ENCODE assay signal across 2 cellular contexts in the genomic region with DNA sequence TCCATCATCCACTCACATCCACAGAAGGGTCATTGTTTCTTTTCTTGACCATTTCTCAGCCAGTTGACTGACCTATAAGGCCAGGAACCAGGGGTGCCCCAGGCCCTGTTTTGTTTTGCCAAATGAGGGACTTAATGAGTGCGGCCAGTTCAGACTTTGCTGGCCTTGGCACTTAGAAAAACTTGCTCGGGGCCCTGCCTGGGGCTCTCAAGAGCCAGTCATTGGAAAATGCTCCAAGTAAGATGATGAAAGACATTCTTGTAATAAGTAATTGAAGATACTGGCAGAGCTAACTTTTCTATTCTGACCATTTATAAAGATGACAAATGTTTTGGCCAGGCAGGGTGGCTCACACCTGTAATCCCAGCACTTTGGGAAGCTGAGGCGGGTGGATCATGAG.
TF ChIP-seq lines count a peak whose summit lies in the region.

No MANE protein-coding gene starts in this region.

TF ChIP-seq in SK-N-SH, 30 proteins besides CTCF, POLR2A, EP300 and RAD21 (continued from another document):
- TF ChIP-seq CHD2 (IDR thresholded peaks at IDR 0.05; ENCODE audit: low read length, partially characterized antibody) (no peak), TAF1 (IDR thresholded peaks at IDR 0.05; ENCODE audit: borderline replicate concordance, low read depth, low read length) (no peak), SIN3A (IDR thresholded peaks at IDR 0.05; ENCODE audit: borderline replicate concordance, low read depth, low read length) (no peak), FOSL2 (IDR thresholded peaks at IDR 0.05; ENCODE audit: borderline replicate concordance, low read depth) (no peak), YY1 (IDR thresholded peaks at IDR 0.05; ENCODE audit: low read depth) (no peak), MEF2A (IDR thresholded peaks at IDR 0.05; ENCODE audit: borderline replicate concordance, low read depth) (no peak), NRF1 (IDR thresholded peaks at IDR 0.05; ENCODE audit: low read depth, low read length) (no peak)
- TF ChIP-seq, protein P1, sequence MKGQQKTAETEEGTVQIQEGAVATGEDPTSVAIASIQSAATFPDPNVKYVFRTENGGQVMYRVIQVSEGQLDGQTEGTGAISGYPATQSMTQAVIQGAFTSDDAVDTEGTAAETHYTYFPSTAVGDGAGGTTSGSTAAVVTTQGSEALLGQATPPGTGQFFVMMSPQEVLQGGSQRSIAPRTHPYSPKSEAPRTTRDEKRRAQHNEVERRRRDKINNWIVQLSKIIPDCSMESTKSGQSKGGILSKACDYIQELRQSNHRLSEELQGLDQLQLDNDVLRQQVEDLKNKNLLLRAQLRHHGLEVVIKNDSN (IDR thresholded peaks at IDR 0.05; ENCODE audit: borderline replicate concordance, low read depth) = no peak
- TF ChIP-seq, protein P2, sequence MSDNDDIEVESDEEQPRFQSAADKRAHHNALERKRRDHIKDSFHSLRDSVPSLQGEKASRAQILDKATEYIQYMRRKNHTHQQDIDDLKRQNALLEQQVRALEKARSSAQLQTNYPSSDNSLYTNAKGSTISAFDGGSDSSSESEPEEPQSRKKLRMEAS (IDR thresholded peaks at IDR 0.05; ENCODE audit: low read depth) = no peak

TF ChIP-seq in SK-N-SH treated with all-trans-retinoic acid at 6 μM for 48 hours, 23 proteins besides CTCF, POLR2A, EP300 and RAD21 (continued from another document):
- TF ChIP-seq, protein P3, sequence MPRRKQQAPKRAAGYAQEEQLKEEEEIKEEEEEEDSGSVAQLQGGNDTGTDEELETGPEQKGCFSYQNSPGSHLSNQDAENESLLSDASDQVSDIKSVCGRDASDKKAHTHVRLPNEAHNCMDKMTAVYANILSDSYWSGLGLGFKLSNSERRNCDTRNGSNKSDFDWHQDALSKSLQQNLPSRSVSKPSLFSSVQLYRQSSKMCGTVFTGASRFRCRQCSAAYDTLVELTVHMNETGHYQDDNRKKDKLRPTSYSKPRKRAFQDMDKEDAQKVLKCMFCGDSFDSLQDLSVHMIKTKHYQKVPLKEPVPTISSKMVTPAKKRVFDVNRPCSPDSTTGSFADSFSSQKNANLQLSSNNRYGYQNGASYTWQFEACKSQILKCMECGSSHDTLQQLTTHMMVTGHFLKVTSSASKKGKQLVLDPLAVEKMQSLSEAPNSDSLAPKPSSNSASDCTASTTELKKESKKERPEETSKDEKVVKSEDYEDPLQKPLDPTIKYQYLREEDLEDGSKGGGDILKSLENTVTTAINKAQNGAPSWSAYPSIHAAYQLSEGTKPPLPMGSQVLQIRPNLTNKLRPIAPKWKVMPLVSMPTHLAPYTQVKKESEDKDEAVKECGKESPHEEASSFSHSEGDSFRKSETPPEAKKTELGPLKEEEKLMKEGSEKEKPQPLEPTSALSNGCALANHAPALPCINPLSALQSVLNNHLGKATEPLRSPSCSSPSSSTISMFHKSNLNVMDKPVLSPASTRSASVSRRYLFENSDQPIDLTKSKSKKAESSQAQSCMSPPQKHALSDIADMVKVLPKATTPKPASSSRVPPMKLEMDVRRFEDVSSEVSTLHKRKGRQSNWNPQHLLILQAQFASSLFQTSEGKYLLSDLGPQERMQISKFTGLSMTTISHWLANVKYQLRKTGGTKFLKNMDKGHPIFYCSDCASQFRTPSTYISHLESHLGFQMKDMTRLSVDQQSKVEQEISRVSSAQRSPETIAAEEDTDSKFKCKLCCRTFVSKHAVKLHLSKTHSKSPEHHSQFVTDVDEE (CRISPR knock-in tag; IDR thresholded peaks at IDR 0.05) = no peak
- no peak for TF ChIP-seq RARB (CRISPR knock-in tag; IDR thresholded peaks at IDR 0.05)
TF ChIP-seq in SK-N-SH treated with all-trans-retinoic acid at 6 μM for 48 hours: peak in this region for 0.
